In the genomic region with DNA sequence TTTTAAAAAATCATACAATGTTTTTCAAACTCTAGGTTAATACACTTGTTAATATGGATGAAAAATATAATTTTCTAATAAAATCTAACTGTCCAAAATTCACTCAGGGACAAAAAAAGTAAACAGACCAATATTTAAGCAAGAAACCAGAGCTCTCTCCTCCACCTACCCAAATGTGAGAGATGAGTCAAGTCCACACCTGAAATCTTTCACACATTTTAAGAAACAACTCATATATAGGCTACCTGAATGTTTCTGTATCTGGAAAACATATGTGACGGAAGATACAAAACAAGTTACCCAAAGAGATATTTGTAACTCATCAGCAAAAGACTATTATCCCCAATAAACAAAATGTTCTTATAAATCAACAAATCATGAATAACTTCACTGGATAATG, we compare ENCODE assay signal across 23 cellular contexts. TPM values are rescaled to one million over a fixed set of nuclear protein-coding genes. Genes with fewer than 3 reads are reported as not detected.
A peak's percentile ranks its signal among the peaks of the same experiment; 100 is the strongest.
DNase-seq lines count a peak whose midpoint lies in the region; ATAC-seq and TF ChIP-seq lines count a peak whose summit lies in the region.
"Had no signal": no experiment of that assay in that cellular context is flagged by ENCODE, and none has a peak within 500 bp of the region (broad histone marks: within the 10 kb centered on the region; RNA-seq: fewer than 3 reads in every experiment).

No MANE protein-coding gene starts in this region.

- H3K36me3 Mint-ChIP-seq in immature natural killer cell = peaks cover 0 to 5% (median 0%) of the 10 kb centered on the region in 3 donors
- H3K36me3 Mint-ChIP-seq in stimulated activated effector memory CD8-positive, alpha-beta T cell treated with anti-CD3 and anti-CD28 coated beads, Interleukin-12 subunit alpha, Interleukin-12 subunit beta, amount 100 ng/mL, for 72 hours = no peaks in the 10 kb centered on the region
- H3K36me3 Mint-ChIP-seq: IgD-negative memory B cell, WTC11 had no signal

- H3K27ac Mint-ChIP-seq in immature natural killer cell = peak overlapping the region in 1 of 6 donors; percentile 35
- H3K27ac Mint-ChIP-seq in stimulated activated effector memory CD8-positive, alpha-beta T cell treated with anti-CD3 and anti-CD28 coated beads, Interleukin-12 subunit alpha, Interleukin-12 subunit beta, amount 100 ng/mL, for 72 hours = no peak overlapping the region
- H3K27ac Mint-ChIP-seq: IgD-negative memory B cell, WTC11 had no signal

- no peaks in the 10 kb centered on the region for H3K27me3 ChIP-seq in HL-60 (ENCODE audit: insufficient read depth, poor library complexity, severe bottlenecking)
- H3K27me3 ChIP-seq: MG63, pancreas, right lobe of liver had no signal

- DNase-seq in HL-60 (ENCODE audit: low read depth in 1 of 2, low spot score in 1 of 2) (no peak), immature natural killer cell (no peak), NCI-H524 treated with DMSO at 0.1 percent for 48 hours (lab: John Stamatoyannopoulos, UW) (no peak)
- DNase-seq in stimulated activated effector memory CD8-positive, alpha-beta T cell treated with anti-CD3 and anti-CD28 coated beads, Interleukin-12 subunit alpha, Interleukin-12 subunit beta, amount 100 ng/mL, for 72 hours (ENCODE audit: low spot score in 2 of 2) = no peak
- DNase-seq in activated naive CD4-positive, alpha-beta T cell treated with Interleukin-2 at 50 U/mL for 16 hours = no peak
- DNase-seq: CD8-positive, alpha-beta memory T cell; DMS153; glutamatergic neuron; left colon; mesendoderm; MG63; naive B cell; NCI-H1417; NCI-H510A; pancreas; T1000 had no signal

- H3K27ac ChIP-seq in HL-60 (replicated peaks) = peak overlapping the region; percentile 32
- H3K27ac ChIP-seq: coronary artery, pancreas, right lobe of liver, RWPE1 had no signal

- H3K27me3 Mint-ChIP-seq in immature natural killer cell (ENCODE audit: low read depth in 3 of 3) = peaks cover 0 to 4% (median 0%) of the 10 kb centered on the region in 3 donors
- H3K27me3 Mint-ChIP-seq: naive B cell had no signal

- H3K4me3 Mint-ChIP-seq in immature natural killer cell = peak overlapping the region in 3 of 5 donors; percentile 3 to 39 (median 36)
- H3K4me3 Mint-ChIP-seq in stimulated activated effector memory CD8-positive, alpha-beta T cell treated with anti-CD3 and anti-CD28 coated beads, Interleukin-12 subunit alpha, Interleukin-12 subunit beta, amount 100 ng/mL, for 72 hours = no peak overlapping the region
- H3K4me3 Mint-ChIP-seq: CD8-positive, alpha-beta memory T cell; IgD-negative memory B cell; WTC11 had no signal

- H3K4me3 ChIP-seq in HL-60 (replicated peaks; ENCODE audit: insufficient read depth, low read length) = no peak overlapping the region
- H3K4me3 ChIP-seq: coronary artery, MG63, pancreas, right lobe of liver had no signal

- no peaks in the 10 kb centered on the region for H3K9me3 Mint-ChIP-seq in immature natural killer cell
- no peaks in the 10 kb centered on the region for H3K9me3 Mint-ChIP-seq in stimulated activated effector memory CD8-positive, alpha-beta T cell treated with anti-CD3 and anti-CD28 coated beads, Interleukin-12 subunit alpha, Interleukin-12 subunit beta, amount 100 ng/mL, for 72 hours
- H3K9me3 Mint-ChIP-seq: CD8-positive, alpha-beta memory T cell; naive B cell; WTC11 had no signal

- TF ChIP-seq CTCF in HL-60 (IDR thresholded peaks at IDR 0.05; ENCODE audit: insufficient read depth, low read length) = no peak

- peak; percentile 39 for ATAC-seq in GM18868 (IDR thresholded peaks at IDR 0.05; ENCODE audit: unreplicated experiment)
- ATAC-seq in stimulated activated effector memory CD8-positive, alpha-beta T cell treated with anti-CD3 and anti-CD28 coated beads, Interleukin-12 subunit alpha, Interleukin-12 subunit beta, amount 100 ng/mL, for 72 hours = peak; percentile 51
- no peak for ATAC-seq in HG03460 (IDR thresholded peaks at IDR 0.05; ENCODE audit: unreplicated experiment)
- ATAC-seq: left colon, pancreas, WTC11 had no signal

- peaks cover 48 to 79% of the 10 kb centered on the region in 2 donors for H3K4me1 Mint-ChIP-seq in immature natural killer cell
- H3K4me1 Mint-ChIP-seq in stimulated activated effector memory CD8-positive, alpha-beta T cell treated with anti-CD3 and anti-CD28 coated beads, Interleukin-12 subunit alpha, Interleukin-12 subunit beta, amount 100 ng/mL, for 72 hours = peaks cover 12% of the 10 kb centered on the region

RNA-seq across cellular contexts. Expression of a gene that starts 20.2 kb away (rescaled TPM):
- 1 to 10 TPM; 1.2 to 6.1 (median 2.0) TPM for polyA plus RNA-seq in immature natural killer cell
